In genomic region chr16:50806099-50807062, GRCh38 we compare ENCODE assay signal across 1 cellular context.
A peak's percentile ranks its signal among the peaks of the same experiment; 100 is the strongest.
TF ChIP-seq lines count a peak whose summit lies in the region.

No MANE protein-coding gene starts in this region.

TF ChIP-seq in GM12878, 131 proteins besides CTCF, POLR2A, EP300 and RAD21 (continued from another document):
- TF ChIP-seq NKRF (conservative IDR thresholded peaks at IDR 0.05) (no peak), ESRRA (IDR thresholded peaks at IDR 0.05; ENCODE audit: low read length) (no peak; the same call in 1 of the 2 replicates), RB1 (IDR thresholded peaks at IDR 0.05; ENCODE audit: borderline replicate concordance) (peak; percentile 51; the same call in 1 of the 2 replicates), NBN (IDR thresholded peaks at IDR 0.05) (peak; percentile 70; the same call in 1 of the 2 replicates), MYC (IDR thresholded peaks at IDR 0.05; ENCODE audit: insufficient read depth, insufficient read length, insufficient replicate concordance, low read length, severe bottlenecking) (no peak), TAF1 (IDR thresholded peaks at IDR 0.05; ENCODE audit: borderline replicate concordance, low read depth, low read length) (no peak), KAT2A (conservative IDR thresholded peaks at IDR 0.05; ENCODE audit: control insufficient read depth, low read depth, low read length) (no peak), SUPT20H (IDR thresholded peaks at IDR 0.05; ENCODE audit: borderline replicate concordance, control insufficient read depth, low read depth, low read length) (no peak), CHD2 (IDR thresholded peaks at IDR 0.05; ENCODE audit: borderline replicate concordance, low read depth, low read length) (no peak)
- TF ChIP-seq, protein P1, sequence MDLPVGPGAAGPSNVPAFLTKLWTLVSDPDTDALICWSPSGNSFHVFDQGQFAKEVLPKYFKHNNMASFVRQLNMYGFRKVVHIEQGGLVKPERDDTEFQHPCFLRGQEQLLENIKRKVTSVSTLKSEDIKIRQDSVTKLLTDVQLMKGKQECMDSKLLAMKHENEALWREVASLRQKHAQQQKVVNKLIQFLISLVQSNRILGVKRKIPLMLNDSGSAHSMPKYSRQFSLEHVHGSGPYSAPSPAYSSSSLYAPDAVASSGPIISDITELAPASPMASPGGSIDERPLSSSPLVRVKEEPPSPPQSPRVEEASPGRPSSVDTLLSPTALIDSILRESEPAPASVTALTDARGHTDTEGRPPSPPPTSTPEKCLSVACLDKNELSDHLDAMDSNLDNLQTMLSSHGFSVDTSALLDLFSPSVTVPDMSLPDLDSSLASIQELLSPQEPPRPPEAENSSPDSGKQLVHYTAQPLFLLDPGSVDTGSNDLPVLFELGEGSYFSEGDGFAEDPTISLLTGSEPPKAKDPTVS (IDR thresholded peaks at IDR 0.05; ENCODE audit: low read depth, low read length): no peak
